Comparison of ENCODE assay signal across 12 cellular contexts in genomic region chr11:48005878-48006277, GRCh38. TPM values are rescaled to one million over a fixed set of nuclear protein-coding genes. Genes with fewer than 3 reads are reported as not detected.
DNase-seq lines count a peak whose midpoint lies in the region; TF ChIP-seq lines count a peak whose summit lies in the region.
"Had no signal": no experiment of that assay in that cellular context is flagged by ENCODE, and none has a peak within 500 bp of the region (broad histone marks: within the 10 kb centered on the region; RNA-seq: fewer than 3 reads in every experiment).

No MANE protein-coding gene starts in this region.

- H3K9me3 ChIP-seq in BLaER1 treated with 17β-estradiol and CSF1 and Interleukin-3, amounts not matched to agents 10 nM and 100 nM (replicated peaks in 1 of 11) = no peaks in the 10 kb centered on the region
- H3K9me3 ChIP-seq: sigmoid colon, vagina had no signal

- H3K27me3 Mint-ChIP-seq in IgD-negative memory B cell (no peaks in the 10 kb centered on the region), mesothelial cell of epicardium (ENCODE audit: low read depth) (no peaks in the 10 kb centered on the region)

- H3K4me1 Mint-ChIP-seq in IgD-negative memory B cell (peaks cover 33 to 43% (median 41%) of the 10 kb centered on the region in 3 donors), mesothelial cell of epicardium (peaks cover 25% of the 10 kb centered on the region)

- intact Hi-C loops in lower leg skin (cut with DNase I; ENCODE audit: low total_unique reads) (no loop called here), posterior vena cava (cut with DNase I) (loop anchor here in 1 of 2 donors (1.0 kb wide), 1 partner anchor 67 kb away; no protein-coding TSS in a partner anchor)

- H3K4me3 Mint-ChIP-seq in IgD-negative memory B cell = peak overlapping the region in 2 of 4 donors; percentile 1 to 11
- no peak overlapping the region for H3K4me3 Mint-ChIP-seq in mesothelial cell of epicardium

- H3K9me3 Mint-ChIP-seq in IgD-negative memory B cell = no peaks in the 10 kb centered on the region
- H3K9me3 Mint-ChIP-seq in mesothelial cell of epicardium = no peaks in the 10 kb centered on the region

- peaks cover 4% of the 10 kb centered on the region for H3K36me3 Mint-ChIP-seq in IgD-negative memory B cell
- no peaks in the 10 kb centered on the region for H3K36me3 Mint-ChIP-seq in mesothelial cell of epicardium

- in situ Hi-C loops in G401 (cut with HindIII; ENCODE audit: low sequenced_read_pairs) = no loop called here

- H3K36me3 ChIP-seq in BLaER1 treated with 17β-estradiol and CSF1 and Interleukin-3, amounts not matched to agents 10 nM and 100 nM = peaks cover 0 to 44% (median 0%) of the 10 kb centered on the region in 11 experiments; a peak in 8 of 22 replicates
- H3K36me3 ChIP-seq: sigmoid colon, vagina had no signal

- peaks cover 15 to 100% (median 52%) of the 10 kb centered on the region in 10 experiments; a peak in 19 of 20 replicates for H3K4me1 ChIP-seq in BLaER1 treated with 17β-estradiol and CSF1 and Interleukin-3, amounts not matched to agents 10 nM and 100 nM

- TF ChIP-seq POLR2A in lower leg skin (IDR thresholded peaks at IDR 0.05) = no peak

- DNase-seq in activated CD8-positive, alpha-beta memory T cell treated with anti-CD3 and anti-CD28 coated beads, Interleukin-2, amount 50 U/mL, for 48 hours = peak; percentile 71
- DNase-seq in mesothelial cell of epicardium (ENCODE audit: low spot score in 2 of 2, unreplicated experiment in 2 of 2) (no peak), GM20000 (ENCODE audit: low spot score) (no peak), G401 (ENCODE audit: low spot score) (no peak), lower leg skin (ENCODE audit: low spot score in 2 of 2) (no peak), posterior vena cava (ENCODE audit: low spot score) (no peak)
- DNase-seq: GF-D8, sigmoid colon had no signal

- peak overlapping the region in 4 of 11 experiments; percentile 12 to 61 (median 45); a peak in 5 of 22 replicates for H3K9ac ChIP-seq in BLaER1 treated with 17β-estradiol and CSF1 and Interleukin-3, amounts not matched to agents 10 nM and 100 nM

- H3K27ac Mint-ChIP-seq in IgD-negative memory B cell = peak overlapping the region in 2 of 3 donors; percentile 7 to 66
- peak overlapping the region; percentile 5 for H3K27ac Mint-ChIP-seq in mesothelial cell of epicardium

- peak overlapping the region in 4 of 11 experiments; percentile 43 to 69 (median 53); a peak in 5 of 22 replicates for H3K27ac ChIP-seq in BLaER1 treated with 17β-estradiol and CSF1 and Interleukin-3, amounts not matched to agents 10 nM and 100 nM
- H3K27ac ChIP-seq: SK-N-MC, vagina had no signal

- 0 out of 20 replicates have a peak overlapping the region, but pooled peaks of 1 of the 10 experiments have one; percentile 31 for H3K4me3 ChIP-seq in BLaER1 treated with 17β-estradiol and CSF1 and Interleukin-3, amounts not matched to agents 10 nM and 100 nM
- H3K4me3 ChIP-seq in lower leg skin (ENCODE audit: low read depth, poor library complexity, severe bottlenecking) = no peak overlapping the region
- H3K4me3 ChIP-seq: sigmoid colon, SK-N-MC, vagina had no signal

- H3K27me3 ChIP-seq in BLaER1 treated with 17β-estradiol and CSF1 and Interleukin-3, amounts not matched to agents 10 nM and 100 nM = no peaks in the 10 kb centered on the region
- H3K27me3 ChIP-seq: sigmoid colon, vagina had no signal

- TF ChIP-seq CTCF in mesothelial cell of epicardium (IDR thresholded peaks at IDR 0.05; ENCODE audit: unreplicated experiment) (no peak), GM20000 (IDR thresholded peaks at IDR 0.05; ENCODE audit: extremely low read depth, missing control alignments) (no peak), lower leg skin (IDR thresholded peaks at IDR 0.05) (no peak)

- peak overlapping the region; percentile 8 to 99 (median 67); a peak in 20 of 22 replicates for H3K4me2 ChIP-seq in BLaER1 treated with 17β-estradiol and CSF1 and Interleukin-3, amounts not matched to agents 10 nM and 100 nM

- peaks cover 6 to 100% (median 93%) of the 10 kb centered on the region in 11 experiments; a peak in 20 of 22 replicates for H4K20me1 ChIP-seq in BLaER1 treated with 17β-estradiol and CSF1 and Interleukin-3, amounts not matched to agents 10 nM and 100 nM

- 69 to 83% methylated on average over 5 of the region's 5 CpGs for WGBS in lower leg skin, 2 donors

RNA-seq across cellular contexts. Expression of gene PTPRJ, which starts 25.5 kb away (rescaled TPM):
- 8.1 TPM for polyA plus RNA-seq in IgD-negative memory B cell
- total RNA-seq in mesothelial cell of epicardium (26.2 to 31.0 TPM (median 26.5 TPM) in 3 replicates), lower leg skin (10 to 100 TPM in 2 of 4 donors, 1 to 10 TPM in 2; 4.2 to 26.2 (median 9.2) TPM), posterior vena cava (10 to 100 TPM; 17.4 to 19.7 TPM)
- total RNA-seq in G401 (2014; rRNA removed; shearing (Covaris generic)) = 1.3 and 1.5 TPM in 2 replicates
